In genomic region chrX:24471808-24472207, GRCh38 we compare ENCODE assay signal across 20 cellular contexts. TPM values are rescaled to one million over a fixed set of nuclear protein-coding genes. Genes with fewer than 3 reads are reported as not detected.
A peak's percentile ranks its signal among the peaks of the same experiment; 100 is the strongest.
DNase-seq lines count a peak whose midpoint lies in the region; ATAC-seq, FAIRE-seq and TF ChIP-seq lines count a peak whose summit lies in the region.
"Had no signal": no experiment of that assay in that cellular context is flagged by ENCODE, and none has a peak within 500 bp of the region (broad histone marks: within the 10 kb centered on the region; RNA-seq: fewer than 3 reads in every experiment).

No MANE protein-coding gene starts in this region.

- no peaks in the 10 kb centered on the region for H3K27me3 Mint-ChIP-seq in T-helper 1 cell treated with Interleukin-12 subunit alpha and Interleukin-12 subunit beta and Interleukin-4 antibody, amounts not matched to agents 30 μg/mL and 1 μg/mL, for 36 hours (ENCODE audit: low read depth)
- H3K27me3 Mint-ChIP-seq in natural killer cell (ENCODE audit: low read depth in 2 of 2): no peaks in the 10 kb centered on the region
- peaks cover 0 to 8% of the 10 kb centered on the region in 2 donors for H3K27me3 Mint-ChIP-seq in natural killer cell treated with Interleukin-12 subunit alpha and Interleukin-12 subunit beta and Interleukin-15 and Interleukin-18, amount 100 ng/mL, for 72 hours
- no peaks in the 10 kb centered on the region for H3K27me3 Mint-ChIP-seq in type B pancreatic cell
- H3K27me3 Mint-ChIP-seq in endothelial cell (ENCODE audit: unreplicated experiment): no peaks in the 10 kb centered on the region

- intact Hi-C loops in natural killer cell (cut with micrococcal nuclease): no loop called here

- peak overlapping the region; percentile 6 for H3K27ac Mint-ChIP-seq in T-helper 1 cell treated with Interleukin-12 subunit alpha and Interleukin-12 subunit beta and Interleukin-4 antibody, amounts not matched to agents 30 μg/mL and 1 μg/mL, for 36 hours
- H3K27ac Mint-ChIP-seq in natural killer cell (peak overlapping the region; percentile 1 to 54), type B pancreatic cell (no peak overlapping the region), endothelial cell (ENCODE audit: unreplicated experiment) (no peak overlapping the region)
- H3K27ac Mint-ChIP-seq in natural killer cell treated with Interleukin-12 subunit alpha and Interleukin-12 subunit beta and Interleukin-15 and Interleukin-18, amount 100 ng/mL, for 72 hours: peak overlapping the region in 1 of 2 donors; percentile 9

- DNase-seq in T-helper 1 cell (no peak), natural killer cell (no peak), type B pancreatic cell (ENCODE audit: extremely low spot score, unreplicated experiment) (no peak), endothelial cell (ENCODE audit: low spot score) (no peak)
- no peak for DNase-seq in natural killer cell treated with Interleukin-12 subunit alpha and Interleukin-12 subunit beta and Interleukin-15 and Interleukin-18, amount 100 ng/mL, for 72 hours (ENCODE audit: low spot score)
- DNase-seq: aorta; BE2C; central memory CD4-positive, alpha-beta T cell; dorsolateral prefrontal cortex; erythroblast; foreskin keratinocyte; HCEC 1CT; mucosa of descending colon; NCI-H2107; NCI-H510A; RPMI8226; stimulated activated CD4-positive, alpha-beta T cell treated with anti-CD3 and anti-CD28 coated beads, Interleukin-4, amount 100 ng/mL, for 1 hour had no signal

- peaks cover 37% of the 10 kb centered on the region for H3K4me1 Mint-ChIP-seq in T-helper 1 cell treated with Interleukin-12 subunit alpha and Interleukin-12 subunit beta and Interleukin-4 antibody, amounts not matched to agents 30 μg/mL and 1 μg/mL, for 36 hours (ENCODE audit: low read depth)
- peaks cover 30 to 43% of the 10 kb centered on the region in 2 donors for H3K4me1 Mint-ChIP-seq in natural killer cell
- H3K4me1 Mint-ChIP-seq in natural killer cell treated with Interleukin-12 subunit alpha and Interleukin-12 subunit beta and Interleukin-15 and Interleukin-18, amount 100 ng/mL, for 72 hours (ENCODE audit: low read depth in 2 of 2): peaks cover 35 to 36% of the 10 kb centered on the region in 2 donors
- H3K4me1 Mint-ChIP-seq in type B pancreatic cell (ENCODE audit: unreplicated experiment): peaks cover 40% of the 10 kb centered on the region
- H3K4me1 Mint-ChIP-seq in endothelial cell (ENCODE audit: unreplicated experiment): peaks cover 6% of the 10 kb centered on the region

- H3K36me3 Mint-ChIP-seq in T-helper 1 cell treated with Interleukin-12 subunit alpha and Interleukin-12 subunit beta and Interleukin-4 antibody, amounts not matched to agents 30 μg/mL and 1 μg/mL, for 36 hours (ENCODE audit: low read depth): peaks cover 4% of the 10 kb centered on the region
- H3K36me3 Mint-ChIP-seq in natural killer cell (no peaks in the 10 kb centered on the region), type B pancreatic cell (no peaks in the 10 kb centered on the region), endothelial cell (ENCODE audit: low read depth, unreplicated experiment) (no peaks in the 10 kb centered on the region)
- no peaks in the 10 kb centered on the region for H3K36me3 Mint-ChIP-seq in natural killer cell treated with Interleukin-12 subunit alpha and Interleukin-12 subunit beta and Interleukin-15 and Interleukin-18, amount 100 ng/mL, for 72 hours

- ATAC-seq in natural killer cell (no peak), HG02852 (IDR thresholded peaks at IDR 0.05; ENCODE audit: unreplicated experiment) (no peak)
- no peak for ATAC-seq in natural killer cell treated with Interleukin-12 subunit alpha and Interleukin-12 subunit beta and Interleukin-15 and Interleukin-18, amount 100 ng/mL, for 72 hours
- ATAC-seq: foreskin keratinocyte, mucosa of descending colon had no signal

- H3K9me3 Mint-ChIP-seq in T-helper 1 cell treated with Interleukin-12 subunit alpha and Interleukin-12 subunit beta and Interleukin-4 antibody, amounts not matched to agents 30 μg/mL and 1 μg/mL, for 36 hours: no peaks in the 10 kb centered on the region
- no peaks in the 10 kb centered on the region for H3K9me3 Mint-ChIP-seq in natural killer cell
- no peaks in the 10 kb centered on the region for H3K9me3 Mint-ChIP-seq in natural killer cell treated with Interleukin-12 subunit alpha and Interleukin-12 subunit beta and Interleukin-15 and Interleukin-18, amount 100 ng/mL, for 72 hours
- H3K9me3 Mint-ChIP-seq in type B pancreatic cell: no peaks in the 10 kb centered on the region
- no peaks in the 10 kb centered on the region for H3K9me3 Mint-ChIP-seq in endothelial cell (ENCODE audit: unreplicated experiment)

- peak; percentile 55 for FAIRE-seq in colon (lab: Jason Lieb, UNC)

- H3K4me3 Mint-ChIP-seq in T-helper 1 cell treated with Interleukin-12 subunit alpha and Interleukin-12 subunit beta and Interleukin-4 antibody, amounts not matched to agents 30 μg/mL and 1 μg/mL, for 36 hours: peak overlapping the region; percentile 48
- H3K4me3 Mint-ChIP-seq in natural killer cell (no peak overlapping the region), type B pancreatic cell (peak overlapping the region; percentile 13), endothelial cell (ENCODE audit: unreplicated experiment) (no peak overlapping the region)
- H3K4me3 Mint-ChIP-seq in natural killer cell treated with Interleukin-12 subunit alpha and Interleukin-12 subunit beta and Interleukin-15 and Interleukin-18, amount 100 ng/mL, for 72 hours: no peak overlapping the region

- TF ChIP-seq CTCF in natural killer cell (IDR thresholded peaks at IDR 0.05) (no peak), type B pancreatic cell (conservative IDR thresholded peaks at IDR 0.05) (no peak), endothelial cell (IDR thresholded peaks at IDR 0.05; ENCODE audit: unreplicated experiment) (no peak)

RNA-seq across cellular contexts. Expression of gene PDK3, which starts 6.7 kb away (rescaled TPM):
- total RNA-seq in natural killer cell (10 to 100 TPM; 21.9 to 30.9 (median 28.1) TPM), type B pancreatic cell (ENCODE audit: low replicate concordance) (25.5 and 30.4 TPM in 2 replicates), endothelial cell (ENCODE audit: unreplicated experiment) (11.6 TPM)
- 10 to 100 TPM; 21.8 to 37.6 TPM for total RNA-seq in natural killer cell treated with Interleukin-12 subunit alpha and Interleukin-12 subunit beta and Interleukin-15 and Interleukin-18, amount 100 ng/mL, for 72 hours

Comparison
In these comparisons a context has a peak if more than half of its experiments do, and no peak if none do; other contexts are left out.
1. H3K27ac Mint-ChIP-seq: peak in T-helper 1 cell treated with Interleukin-12 subunit alpha and Interleukin-12 subunit beta and Interleukin-4 antibody, amounts not matched to agents 30 μg/mL and 1 μg/mL, for 36 hours (single experiment) and natural killer cell (2 of 2); none in type B pancreatic cell (single experiment) and endothelial cell (single experiment).
2. H3K4me3 Mint-ChIP-seq: peak in T-helper 1 cell treated with Interleukin-12 subunit alpha and Interleukin-12 subunit beta and Interleukin-4 antibody, amounts not matched to agents 30 μg/mL and 1 μg/mL, for 36 hours (single experiment) and type B pancreatic cell (single experiment); none in natural killer cell (single experiment), natural killer cell treated with Interleukin-12 subunit alpha and Interleukin-12 subunit beta and Interleukin-15 and Interleukin-18, amount 100 ng/mL, for 72 hours (single experiment) and endothelial cell (single experiment).